16 cellular contexts compared by ENCODE assay signal in the genomic region with DNA sequence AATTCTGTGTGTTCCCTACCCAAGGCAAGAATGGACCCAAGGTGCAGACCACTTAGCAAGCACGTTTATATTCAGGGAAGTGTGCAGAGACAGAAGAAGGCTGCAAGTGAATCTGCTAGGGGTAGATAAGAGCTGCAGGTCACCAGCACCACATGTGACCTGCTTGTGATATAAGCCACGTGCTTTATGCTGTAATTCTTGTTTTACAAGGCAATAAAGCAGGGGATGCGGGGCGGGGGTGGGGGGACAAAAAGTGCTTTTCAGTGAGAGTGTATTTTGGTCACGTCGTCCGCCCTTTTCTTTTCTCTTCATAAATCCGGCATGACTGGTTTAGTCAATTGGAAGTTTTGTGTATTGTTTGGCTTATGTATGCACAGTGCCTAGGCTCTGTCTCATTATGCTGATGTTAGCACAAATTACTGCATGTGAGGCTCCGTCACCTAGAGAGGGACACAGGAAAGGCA.
DNase-seq lines count a peak whose midpoint lies in the region; ATAC-seq and TF ChIP-seq lines count a peak whose summit lies in the region.
"Had no signal": no experiment of that assay in that cellular context is flagged by ENCODE, and none has a peak within 500 bp of the region (broad histone marks: within the 10 kb centered on the region; RNA-seq: fewer than 3 reads in every experiment).

No MANE protein-coding gene starts in this region.

- peak; percentile 41 for DNase-seq in HEK293T (ENCODE audit: extremely low spot score)
- DNase-seq in OCI-M1 (lab: John Stamatoyannopoulos, UW), result peak; percentile 92
- DNase-seq in fibroblast of villous mesenchyme (ENCODE audit: low read depth), result peak; percentile 16
- peak; percentile 3 for DNase-seq in prostate gland (ENCODE audit: low spot score)
- DNase-seq in activated CD8-positive, alpha-beta T cell treated with anti-CD3 and anti-CD28 coated beads for 36 hours, result no peak
- DNase-seq in stimulated activated naive CD4-positive, alpha-beta T cell treated with Interleukin-2 at 50 U/mL for 16 hours (lab: John Stamatoyannopoulos, UW), result no peak
- DNase-seq in GF-D8 (lab: John Stamatoyannopoulos, UW), result no peak
- DNase-seq: activated naive CD8-positive, alpha-beta T cell treated with anti-CD3 and anti-CD28 coated beads, Interleukin-2, amount 50 U/mL, for 24 hours; effector CD8-positive, alpha-beta T cell; NCI-H2081 treated with DMSO at 0.1 percent for 48 hours; occipital lobe; RPMI8226; T-cell had no signal

- POLR2A ChIA-PET in HEK293T (lab: Yijun Ruan, JAX), result no interaction called here
- POLR2A ChIA-PET in activated CD8-positive, alpha-beta T cell treated with anti-CD3 and anti-CD28 coated beads for 36 hours (lab: Charles Lee), result no interaction called here

- intact Hi-C loops in prostate gland (cut with DNase I), result no loop called here
- intact Hi-C loops in activated CD8-positive, alpha-beta T cell treated with anti-CD3 and anti-CD28 coated beads for 36 hours (cut with micrococcal nuclease), result no loop called here

- TF ChIP-seq POLR2A in prostate gland (IDR thresholded peaks at IDR 0.05), result no peak

- no peak overlapping the region for H3K27ac ChIP-seq in prostate gland
- H3K27ac ChIP-seq: suprapubic skin had no signal

- no peaks in the 10 kb centered on the region for H3K36me3 ChIP-seq in prostate gland
- H3K36me3 ChIP-seq: suprapubic skin had no signal

- CTCF ChIA-PET in HEK293T (lab: Yijun Ruan, JAX), result interaction anchor here (1.1 kb wide), 1 partner anchor 19 kb away, joined by 3 read pairs; no protein-coding TSS in a partner anchor
- CTCF ChIA-PET in activated CD8-positive, alpha-beta T cell treated with anti-CD3 and anti-CD28 coated beads for 36 hours (lab: Charles Lee), result no interaction called here

- no peak overlapping the region for H3K4me3 Mint-ChIP-seq in activated CD8-positive, alpha-beta T cell treated with anti-CD3 and anti-CD28 coated beads for 36 hours
- H3K4me3 Mint-ChIP-seq: activated naive CD8-positive, alpha-beta T cell treated with anti-CD3 and anti-CD28 coated beads, Interleukin-2, amount 50 U/mL, for 24 hours; T-cell; WTC11 had no signal

- no peak for ATAC-seq in activated CD8-positive, alpha-beta T cell treated with anti-CD3 and anti-CD28 coated beads for 36 hours
- ATAC-seq in GM21423 (IDR thresholded peaks at IDR 0.05; ENCODE audit: unreplicated experiment), result no peak
- ATAC-seq: activated naive CD8-positive, alpha-beta T cell treated with anti-CD3 and anti-CD28 coated beads, Interleukin-2, amount 50 U/mL, for 24 hours; T-cell; WTC11 had no signal

- H3K4me1 ChIP-seq in prostate gland (replicated peaks), result no peaks in the 10 kb centered on the region
- H3K4me1 ChIP-seq: suprapubic skin had no signal

- no peaks in the 10 kb centered on the region for H3K4me1 Mint-ChIP-seq in activated CD8-positive, alpha-beta T cell treated with anti-CD3 and anti-CD28 coated beads for 36 hours (ENCODE audit: low read depth)
- H3K4me1 Mint-ChIP-seq: activated naive CD8-positive, alpha-beta T cell treated with anti-CD3 and anti-CD28 coated beads, Interleukin-2, amount 50 U/mL, for 24 hours; T-cell had no signal

- H3K9me3 Mint-ChIP-seq in activated CD8-positive, alpha-beta T cell treated with anti-CD3 and anti-CD28 coated beads for 36 hours, result no peaks in the 10 kb centered on the region
- H3K9me3 Mint-ChIP-seq: activated naive CD8-positive, alpha-beta T cell treated with anti-CD3 and anti-CD28 coated beads, Interleukin-2, amount 50 U/mL, for 24 hours; T-cell had no signal

- no peaks in the 10 kb centered on the region for H3K36me3 Mint-ChIP-seq in activated CD8-positive, alpha-beta T cell treated with anti-CD3 and anti-CD28 coated beads for 36 hours (ENCODE audit: low read depth)
- H3K36me3 Mint-ChIP-seq: T-cell, WTC11 had no signal

- H3K27me3 Mint-ChIP-seq in activated CD8-positive, alpha-beta T cell treated with anti-CD3 and anti-CD28 coated beads for 36 hours, result peaks cover 2% of the 10 kb centered on the region

- no peak for TF ChIP-seq CTCF in fibroblast of villous mesenchyme (IDR thresholded peaks at IDR 0.05; ENCODE audit: insufficient read depth, low read depth, low read length)
- no peak for TF ChIP-seq CTCF in prostate gland (IDR thresholded peaks at IDR 0.05)
- TF ChIP-seq CTCF in activated CD8-positive, alpha-beta T cell treated with anti-CD3 and anti-CD28 coated beads for 36 hours (IDR thresholded peaks at IDR 0.05), result no peak

- H3K9me3 ChIP-seq in prostate gland, result no peaks in the 10 kb centered on the region
- H3K9me3 ChIP-seq: suprapubic skin had no signal

- 8% methylated on average over 9 of the region's 9 CpGs for WGBS in prostate gland

- H3K27ac Mint-ChIP-seq in activated CD8-positive, alpha-beta T cell treated with anti-CD3 and anti-CD28 coated beads for 36 hours, result no peak overlapping the region
- H3K27ac Mint-ChIP-seq: activated naive CD8-positive, alpha-beta T cell treated with anti-CD3 and anti-CD28 coated beads, Interleukin-2, amount 50 U/mL, for 24 hours; T-cell; WTC11 had no signal

- no peaks in the 10 kb centered on the region for H3K27me3 ChIP-seq in prostate gland (replicated peaks; ENCODE audit: insufficient read depth)
- H3K27me3 ChIP-seq: suprapubic skin had no signal

- no peak overlapping the region for H3K4me3 ChIP-seq in fibroblast of villous mesenchyme (ENCODE audit: low read depth, low read length)
- no peak overlapping the region for H3K4me3 ChIP-seq in prostate gland
- H3K4me3 ChIP-seq: suprapubic skin had no signal

TF ChIP-seq in HEK293T, 16 proteins besides CTCF, POLR2A, EP300 and RAD21:
- peak; percentile 59 for TF ChIP-seq L3MBTL2 (conservative IDR thresholded peaks at IDR 0.05)
- TF ChIP-seq, protein P1, sequence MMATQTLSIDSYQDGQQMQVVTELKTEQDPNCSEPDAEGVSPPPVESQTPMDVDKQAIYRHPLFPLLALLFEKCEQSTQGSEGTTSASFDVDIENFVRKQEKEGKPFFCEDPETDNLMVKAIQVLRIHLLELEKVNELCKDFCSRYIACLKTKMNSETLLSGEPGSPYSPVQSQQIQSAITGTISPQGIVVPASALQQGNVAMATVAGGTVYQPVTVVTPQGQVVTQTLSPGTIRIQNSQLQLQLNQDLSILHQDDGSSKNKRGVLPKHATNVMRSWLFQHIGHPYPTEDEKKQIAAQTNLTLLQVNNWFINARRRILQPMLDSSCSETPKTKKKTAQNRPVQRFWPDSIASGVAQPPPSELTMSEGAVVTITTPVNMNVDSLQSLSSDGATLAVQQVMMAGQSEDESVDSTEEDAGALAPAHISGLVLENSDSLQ (IDR thresholded peaks at IDR 0.05), result no peak
TF ChIP-seq in HEK293T: peak in this region for 1.

Comparison
In these comparisons a context has a peak if more than half of its experiments do, and no peak if none do; other contexts are left out.
1. DNase-seq: peak in HEK293T (single experiment), OCI-M1 (single experiment), fibroblast of villous mesenchyme (single experiment) and prostate gland (single experiment); none in activated CD8-positive, alpha-beta T cell treated with anti-CD3 and anti-CD28 coated beads for 36 hours (single experiment), stimulated activated naive CD4-positive, alpha-beta T cell treated with Interleukin-2 at 50 U/mL for 16 hours (single experiment) and GF-D8 (single experiment).